ENCODE assay signal across 10 cellular contexts in the genomic region with DNA sequence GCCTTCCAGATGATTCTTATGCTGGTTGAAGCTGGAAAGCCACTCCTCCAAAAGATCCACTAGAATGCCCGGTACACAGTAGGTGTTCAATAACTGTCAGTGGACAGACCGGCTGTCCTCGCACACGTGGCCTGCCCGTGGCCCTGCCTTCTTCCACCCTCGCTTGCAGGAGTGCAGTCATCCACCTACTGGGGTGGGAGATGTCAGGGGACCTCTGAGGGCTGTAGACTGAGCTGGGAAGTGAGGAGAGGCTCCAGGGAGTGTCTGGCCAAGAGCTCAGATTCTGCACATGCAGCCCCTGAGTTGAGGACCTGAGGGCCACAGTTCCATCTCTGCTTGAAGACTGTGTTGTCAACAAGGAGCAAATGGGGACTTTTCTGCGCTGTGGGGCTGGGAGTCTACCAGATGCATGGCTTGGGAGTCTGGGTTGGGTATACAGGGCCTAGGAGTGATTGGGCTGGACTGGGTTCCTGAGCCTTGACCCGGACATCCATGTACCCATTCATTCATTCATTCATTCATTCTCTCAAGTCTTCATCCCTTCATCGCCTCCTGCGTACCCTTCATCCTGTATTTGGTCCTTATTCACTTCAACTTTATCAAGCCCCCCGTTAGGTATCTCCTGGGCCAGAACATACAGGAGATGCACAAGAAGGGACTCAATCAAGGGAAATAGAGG. TPM values are rescaled to one million over a fixed set of nuclear protein-coding genes. Genes with fewer than 3 reads are reported as not detected.
DNase-seq lines count a peak whose midpoint lies in the region; ATAC-seq and TF ChIP-seq lines count a peak whose summit lies in the region.
"Had no signal": no experiment of that assay in that cellular context is flagged by ENCODE, and none has a peak within 500 bp of the region (broad histone marks: within the 10 kb centered on the region; RNA-seq: fewer than 3 reads in every experiment).

No MANE protein-coding gene starts in this region.

- DNase-seq in activated T-cell treated with anti-CD3 and anti-CD28 coated beads, Interleukin-2, amount 50 U/mL, for 4 hours, result no peak
- DNase-seq in activated T-cell treated with anti-CD3 and anti-CD28 coated beads, Interleukin-2, amount 50 U/mL, for 48 hours, result no peak
- DNase-seq in activated CD4-positive, alpha-beta memory T cell treated with anti-CD3 and anti-CD28 coated beads for 36 hours, result no peak
- DNase-seq in right lobe of liver (no peak), suprapubic skin (ENCODE audit: low spot score in 2 of 2) (no peak), HUDEP-2 (lab: John Stamatoyannopoulos, UW; ENCODE audit: unreplicated experiment in 76 of 76) (no peak)
- no peak for DNase-seq in activated effector memory CD4-positive, alpha-beta T cell treated with anti-CD3 and anti-CD28 coated beads, Interleukin-2, amount 50 U/mL, for 16 hours

- H3K4me1 Mint-ChIP-seq in activated T-cell treated with anti-CD3 and anti-CD28 coated beads, Interleukin-2, amount 50 U/mL, for 4 hours (ENCODE audit: low read depth), result peaks cover 64% of the 10 kb centered on the region
- H3K4me1 Mint-ChIP-seq in activated CD4-positive, alpha-beta memory T cell treated with anti-CD3 and anti-CD28 coated beads for 36 hours (ENCODE audit: low read depth), result peaks cover 73% of the 10 kb centered on the region

- ATAC-seq in activated T-cell treated with anti-CD3 and anti-CD28 coated beads, Interleukin-2, amount 50 U/mL, for 4 hours, result no peak
- ATAC-seq in right lobe of liver, result no peak
- no peak for ATAC-seq in HG03460 (IDR thresholded peaks at IDR 0.05; ENCODE audit: unreplicated experiment)

- H3K27ac ChIP-seq in right lobe of liver, result peak overlapping the region; percentile 47 to 75 (median 71)
- H3K27ac ChIP-seq in suprapubic skin, result peak overlapping the region; percentile 18

- H3K27me3 ChIP-seq in right lobe of liver, result no peaks in the 10 kb centered on the region
- peaks cover 5% of the 10 kb centered on the region for H3K27me3 ChIP-seq in suprapubic skin

- TF ChIP-seq POLR2A in right lobe of liver (IDR thresholded peaks at IDR 0.05), result no peak
- no peak for TF ChIP-seq POLR2A in suprapubic skin (IDR thresholded peaks at IDR 0.05)

- POLR2A ChIA-PET in activated CD4-positive, alpha-beta memory T cell treated with anti-CD3 and anti-CD28 coated beads for 36 hours (lab: Charles Lee), result interaction anchor here (0.8 to 4.8 kb wide), 5 partner anchors 10 to 254 kb away, joined by 3 to 39 read pairs (median 16); no protein-coding TSS in a partner anchor

- no peak overlapping the region for H3K4me3 ChIP-seq in right lobe of liver
- H3K4me3 ChIP-seq in suprapubic skin, result no peak overlapping the region
- H3K4me3 ChIP-seq: thoracic aorta had no signal

- intact Hi-C loops in activated CD4-positive, alpha-beta memory T cell treated with anti-CD3 and anti-CD28 coated beads for 36 hours (cut with micrococcal nuclease), result loop anchor here (2.0 kb wide), 1 partner anchor 14 kb away; no protein-coding TSS in a partner anchor
- intact Hi-C loops in right lobe of liver (cut with DNase I), result no loop called here

- H3K9me3 ChIP-seq in right lobe of liver (no peaks in the 10 kb centered on the region), suprapubic skin (no peaks in the 10 kb centered on the region)
- H3K9me3 ChIP-seq: thoracic aorta had no signal

- H3K4me1 ChIP-seq in right lobe of liver, result peaks cover 3 to 26% (median 10%) of the 10 kb centered on the region in 4 donors
- peaks cover 35% of the 10 kb centered on the region for H3K4me1 ChIP-seq in suprapubic skin

- TF ChIP-seq EP300 in suprapubic skin (IDR thresholded peaks at IDR 0.05), result no peak

- H3K27ac Mint-ChIP-seq in activated CD4-positive, alpha-beta memory T cell treated with anti-CD3 and anti-CD28 coated beads for 36 hours, result peak overlapping the region; percentile 90

- no peaks in the 10 kb centered on the region for H3K9me3 Mint-ChIP-seq in activated T-cell treated with anti-CD3 and anti-CD28 coated beads, Interleukin-2, amount 50 U/mL, for 4 hours
- peaks cover 2% of the 10 kb centered on the region for H3K9me3 Mint-ChIP-seq in activated CD4-positive, alpha-beta memory T cell treated with anti-CD3 and anti-CD28 coated beads for 36 hours

- H3K36me3 ChIP-seq in right lobe of liver (no peaks in the 10 kb centered on the region), suprapubic skin (no peaks in the 10 kb centered on the region)
- H3K36me3 ChIP-seq: thoracic aorta had no signal

- CTCF ChIA-PET in activated CD4-positive, alpha-beta memory T cell treated with anti-CD3 and anti-CD28 coated beads for 36 hours (lab: Charles Lee), result interaction anchor here (1.0 to 4.8 kb wide), 4 partner anchors 13 to 43 kb away, joined by 3 to 29 read pairs (median 12); no protein-coding TSS in a partner anchor

- peaks cover 2% of the 10 kb centered on the region for H3K36me3 Mint-ChIP-seq in activated T-cell treated with anti-CD3 and anti-CD28 coated beads, Interleukin-2, amount 50 U/mL, for 4 hours (ENCODE audit: insufficient read depth)
- peaks cover 4% of the 10 kb centered on the region for H3K36me3 Mint-ChIP-seq in activated CD4-positive, alpha-beta memory T cell treated with anti-CD3 and anti-CD28 coated beads for 36 hours

- H3K4me3 Mint-ChIP-seq in activated T-cell treated with anti-CD3 and anti-CD28 coated beads, Interleukin-2, amount 50 U/mL, for 4 hours, result peak overlapping the region; percentile 26
- no peak overlapping the region for H3K4me3 Mint-ChIP-seq in activated CD4-positive, alpha-beta memory T cell treated with anti-CD3 and anti-CD28 coated beads for 36 hours

- TF ChIP-seq CTCF in right lobe of liver (IDR thresholded peaks at IDR 0.05) (no peak), suprapubic skin (IDR thresholded peaks at IDR 0.05) (no peak)

- 65% methylated on average over 5 of the region's 11 CpGs for WGBS in right lobe of liver (ENCODE audit: insufficient coverage, low coverage, low lambda C conversion rate, missing lambda C conversion rate)
- WGBS in suprapubic skin, result 97% methylated on average over 10 of the region's 11 CpGs

- no peaks in the 10 kb centered on the region for H3K27me3 Mint-ChIP-seq in activated T-cell treated with anti-CD3 and anti-CD28 coated beads, Interleukin-2, amount 50 U/mL, for 4 hours (ENCODE audit: low read depth)
- H3K27me3 Mint-ChIP-seq in activated CD4-positive, alpha-beta memory T cell treated with anti-CD3 and anti-CD28 coated beads for 36 hours, result no peaks in the 10 kb centered on the region

RNA-seq across cellular contexts. Expression of a gene that starts 4.2 kb away (rescaled TPM):
- 100 to 1,000 TPM; 218 to 255 (median 229) TPM for total RNA-seq in activated T-cell treated with anti-CD3 and anti-CD28 coated beads, Interleukin-2, amount 50 U/mL, for 4 hours
- 100 to 1,000 TPM; 201 to 211 TPM for total RNA-seq in activated CD4-positive, alpha-beta memory T cell treated with anti-CD3 and anti-CD28 coated beads for 36 hours
- total RNA-seq in right lobe of liver (10 to 100 TPM; 12.9 to 56.9 (median 26.5) TPM), suprapubic skin (10 to 100 TPM in 2 of 4 donors, 1 to 10 TPM in 2; 6.3 to 35.2 (median 11.9) TPM)
- total RNA-seq: RPMI7951 had no signal
